Comparison of ENCODE assay signal across 1 cellular context in the genomic region with DNA sequence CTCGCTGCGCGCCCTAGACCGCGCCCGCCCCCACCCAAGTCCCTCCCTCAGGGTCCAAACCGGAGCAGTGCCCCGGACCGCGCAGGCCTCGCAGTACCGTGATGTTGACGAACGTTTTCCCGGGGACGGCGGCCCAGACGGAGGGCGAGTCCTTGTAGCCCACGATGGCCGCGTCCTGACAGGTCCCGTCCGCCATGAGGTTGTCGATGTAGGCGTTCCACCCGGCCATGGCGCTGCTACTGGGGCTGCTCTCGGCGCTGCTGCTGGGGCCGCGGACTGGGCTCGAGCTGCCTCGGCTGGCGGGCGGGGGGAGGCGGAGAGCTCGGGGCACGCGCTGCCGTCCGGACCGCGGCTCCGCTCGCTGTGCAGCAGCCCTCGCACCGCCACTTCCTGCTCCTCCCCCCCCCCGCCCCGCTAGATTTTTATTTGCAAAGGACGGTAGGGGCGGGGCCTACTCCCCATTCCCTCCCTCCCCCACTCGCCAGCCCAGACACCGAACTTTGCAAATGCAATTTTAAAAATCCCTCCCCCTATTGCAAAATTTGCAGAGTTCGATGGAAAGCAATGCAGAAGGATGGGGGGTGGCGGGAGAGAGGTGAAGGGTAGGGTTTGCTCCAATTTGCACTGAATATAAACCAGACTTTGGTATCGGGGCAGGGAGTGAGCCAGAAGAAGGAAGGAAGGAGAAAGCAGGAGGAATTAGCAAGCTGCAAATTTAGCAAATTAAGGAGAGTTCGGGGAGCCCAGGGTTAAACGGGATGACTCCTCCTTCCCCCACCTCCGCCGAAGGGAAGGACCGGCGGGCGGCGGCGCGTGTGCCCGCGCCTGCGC.
TF ChIP-seq lines count a peak whose summit lies in the region.

Gene PFN1, minus strand, starts transcription at position 365 of the 831 bp plus-strand sequence. Its CDS starts 136 bp downstream, at position 229.

TF ChIP-seq in HEK293, 187 proteins besides CTCF, POLR2A, EP300 and RAD21 (continued from another document and continues in another):
- 0 out of 2 replicates have a peak, but pooled peaks have one; percentile 4 for TF ChIP-seq ZNF623 (tag by site-specific recombination; IDR thresholded peaks at IDR 0.05)
- TF ChIP-seq ZNF701 (tag by site-specific recombination; IDR thresholded peaks at IDR 0.05) = no peak
- peak; percentile 89 for TF ChIP-seq PBX3 (CRISPR knock-in tag; IDR thresholded peaks at IDR 0.05)
- TF ChIP-seq ZNF341 (tag by site-specific recombination; IDR thresholded peaks at IDR 0.05; ENCODE audit: low read depth) = peak; percentile 84
- TF ChIP-seq ZNF626 (tag by site-specific recombination; IDR thresholded peaks at IDR 0.05) = no peak
- TF ChIP-seq ZNF830 (tag by site-specific recombination; IDR thresholded peaks at IDR 0.05; ENCODE audit: low read depth) = no peak
- TF ChIP-seq ZFP69B (tag by site-specific recombination; IDR thresholded peaks at IDR 0.05) = no peak
- no peak for TF ChIP-seq ZNF518A (tag by site-specific recombination; conservative IDR thresholded peaks at IDR 0.05; ENCODE audit: low read depth)
- TF ChIP-seq ZNF211 (tag by site-specific recombination; IDR thresholded peaks at IDR 0.05; ENCODE audit: low read depth) = no peak
- TF ChIP-seq, protein P1, sequence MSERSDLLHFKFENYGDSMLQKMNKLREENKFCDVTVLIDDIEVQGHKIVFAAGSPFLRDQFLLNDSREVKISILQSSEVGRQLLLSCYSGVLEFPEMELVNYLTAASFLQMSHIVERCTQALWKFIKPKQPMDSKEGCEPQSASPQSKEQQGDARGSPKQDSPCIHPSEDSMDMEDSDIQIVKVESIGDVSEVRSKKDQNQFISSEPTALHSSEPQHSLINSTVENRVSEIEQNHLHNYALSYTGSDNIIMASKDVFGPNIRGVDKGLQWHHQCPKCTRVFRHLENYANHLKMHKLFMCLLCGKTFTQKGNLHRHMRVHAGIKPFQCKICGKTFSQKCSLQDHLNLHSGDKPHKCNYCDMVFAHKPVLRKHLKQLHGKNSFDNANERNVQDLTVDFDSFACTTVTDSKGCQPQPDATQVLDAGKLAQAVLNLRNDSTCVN (tag by site-specific recombination; optimal IDR thresholded peaks at IDR 0.05) = peak; percentile 95
- no peak for TF ChIP-seq REST (tag by site-specific recombination; IDR thresholded peaks at IDR 0.05)
- no peak for TF ChIP-seq ZNF664 (tag by site-specific recombination; IDR thresholded peaks at IDR 0.05)
- TF ChIP-seq ZNF223 (tag by site-specific recombination; IDR thresholded peaks at IDR 0.05) = no peak
- no peak for TF ChIP-seq ZNF19 (tag by site-specific recombination; IDR thresholded peaks at IDR 0.05; ENCODE audit: low read depth)
- TF ChIP-seq ZNF704 (tag by site-specific recombination; IDR thresholded peaks at IDR 0.05) = no peak
- no peak for TF ChIP-seq ZNF24 (tag by site-specific recombination; IDR thresholded peaks at IDR 0.05)
- 0 out of 2 replicates have a peak, but pooled peaks have one; percentile 70 for TF ChIP-seq MYNN (tag by site-specific recombination; IDR thresholded peaks at IDR 0.05; ENCODE audit: borderline replicate concordance)
- TF ChIP-seq ZNF610 (tag by site-specific recombination; IDR thresholded peaks at IDR 0.05; ENCODE audit: borderline replicate concordance) = 0 out of 2 replicates have a peak, but pooled peaks have one; percentile 16
- TF ChIP-seq YY2 (tag by site-specific recombination; IDR thresholded peaks at IDR 0.05) = peak; percentile 89
- TF ChIP-seq AEBP2 (tag by site-specific recombination; IDR thresholded peaks at IDR 0.05; ENCODE audit: borderline replicate concordance) = no peak
- no peak for TF ChIP-seq ZNF510 (tag by site-specific recombination; IDR thresholded peaks at IDR 0.05; ENCODE audit: insufficient replicate concordance)
- TF ChIP-seq PRDM6 (tag by site-specific recombination; IDR thresholded peaks at IDR 0.05) = no peak
- TF ChIP-seq ZNF488 (tag by site-specific recombination; IDR thresholded peaks at IDR 0.05) = no peak
- TF ChIP-seq, protein P2, sequence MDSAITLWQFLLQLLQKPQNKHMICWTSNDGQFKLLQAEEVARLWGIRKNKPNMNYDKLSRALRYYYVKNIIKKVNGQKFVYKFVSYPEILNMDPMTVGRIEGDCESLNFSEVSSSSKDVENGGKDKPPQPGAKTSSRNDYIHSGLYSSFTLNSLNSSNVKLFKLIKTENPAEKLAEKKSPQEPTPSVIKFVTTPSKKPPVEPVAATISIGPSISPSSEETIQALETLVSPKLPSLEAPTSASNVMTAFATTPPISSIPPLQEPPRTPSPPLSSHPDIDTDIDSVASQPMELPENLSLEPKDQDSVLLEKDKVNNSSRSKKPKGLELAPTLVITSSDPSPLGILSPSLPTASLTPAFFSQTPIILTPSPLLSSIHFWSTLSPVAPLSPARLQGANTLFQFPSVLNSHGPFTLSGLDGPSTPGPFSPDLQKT (IDR thresholded peaks at IDR 0.05; ENCODE audit: borderline replicate concordance, low read depth, low read length) = no peak
- TF ChIP-seq ZNF16 (tag by site-specific recombination; IDR thresholded peaks at IDR 0.05; ENCODE audit: low read depth) = no peak
- peak; percentile 2; the same call in 1 of the 2 replicates for TF ChIP-seq ZNF585B (tag by site-specific recombination; IDR thresholded peaks at IDR 0.05)
- TF ChIP-seq ZNF473 (tag by site-specific recombination; IDR thresholded peaks at IDR 0.05) = no peak
- TF ChIP-seq, protein P3, sequence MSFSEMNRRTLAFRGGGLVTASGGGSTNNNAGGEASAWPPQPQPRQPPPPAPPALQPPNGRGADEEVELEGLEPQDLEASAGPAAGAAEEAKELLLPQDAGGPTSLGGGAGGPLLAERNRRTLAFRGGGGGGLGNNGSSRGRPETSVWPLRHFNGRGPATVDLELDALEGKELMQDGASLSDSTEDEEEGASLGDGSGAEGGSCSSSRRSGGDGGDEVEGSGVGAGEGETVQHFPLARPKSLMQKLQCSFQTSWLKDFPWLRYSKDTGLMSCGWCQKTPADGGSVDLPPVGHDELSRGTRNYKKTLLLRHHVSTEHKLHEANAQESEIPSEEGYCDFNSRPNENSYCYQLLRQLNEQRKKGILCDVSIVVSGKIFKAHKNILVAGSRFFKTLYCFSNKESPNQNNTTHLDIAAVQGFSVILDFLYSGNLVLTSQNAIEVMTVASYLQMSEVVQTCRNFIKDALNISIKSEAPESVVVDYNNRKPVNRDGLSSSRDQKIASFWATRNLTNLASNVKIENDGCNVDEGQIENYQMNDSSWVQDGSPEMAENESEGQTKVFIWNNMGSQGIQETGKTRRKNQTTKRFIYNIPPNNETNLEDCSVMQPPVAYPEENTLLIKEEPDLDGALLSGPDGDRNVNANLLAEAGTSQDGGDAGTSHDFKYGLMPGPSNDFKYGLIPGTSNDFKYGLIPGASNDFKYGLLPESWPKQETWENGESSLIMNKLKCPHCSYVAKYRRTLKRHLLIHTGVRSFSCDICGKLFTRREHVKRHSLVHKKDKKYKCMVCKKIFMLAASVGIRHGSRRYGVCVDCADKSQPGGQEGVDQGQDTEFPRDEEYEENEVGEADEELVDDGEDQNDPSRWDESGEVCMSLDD (tag by site-specific recombination; IDR thresholded peaks at IDR 0.05) = peak; percentile 75
- TF ChIP-seq ZBTB17 (tag by site-specific recombination; IDR thresholded peaks at IDR 0.05) = peak; percentile 97
